In the genomic region with DNA sequence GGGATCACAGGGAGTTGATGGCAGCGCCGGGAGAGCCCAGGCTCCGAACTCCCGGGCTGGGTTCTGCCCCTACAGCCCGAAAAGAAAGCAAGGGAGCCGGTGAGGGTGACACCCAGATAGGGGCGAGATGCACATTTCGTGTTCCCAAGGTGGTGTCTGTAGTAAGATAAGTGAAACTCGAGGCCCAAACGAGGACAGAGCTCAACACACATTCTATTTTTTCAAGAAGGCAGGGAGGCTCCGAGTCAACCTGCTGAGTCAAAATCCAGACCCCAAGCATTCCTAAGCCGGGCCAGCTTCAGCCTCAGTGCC, we compare ENCODE assay signal across 2 cellular contexts.
TF ChIP-seq lines count a peak whose summit lies in the region.

No MANE protein-coding gene starts in this region.

TF ChIP-seq in HEK293, 187 proteins besides CTCF, POLR2A, EP300 and RAD21:
- TF ChIP-seq ZNF132 (tag by site-specific recombination; IDR thresholded peaks at IDR 0.05; ENCODE audit: borderline replicate concordance), result no peak
- no peak for TF ChIP-seq ZNF473 (tag by site-specific recombination; IDR thresholded peaks at IDR 0.05)
- TF ChIP-seq ZBTB17 (tag by site-specific recombination; IDR thresholded peaks at IDR 0.05), result 0 out of 2 replicates have a peak, but pooled peaks have one; percentile 47
- peak; percentile 31; the same call in 1 of the 2 replicates for TF ChIP-seq GLIS2 (tag by site-specific recombination; IDR thresholded peaks at IDR 0.05)
- TF ChIP-seq SCRT2 (tag by site-specific recombination; IDR thresholded peaks at IDR 0.05), result no peak

TF ChIP-seq in GM12878, 131 proteins besides CTCF, POLR2A, EP300 and RAD21:
- no peak for TF ChIP-seq STAT1 (conservative IDR thresholded peaks at IDR 0.05)
- TF ChIP-seq, protein P1, sequence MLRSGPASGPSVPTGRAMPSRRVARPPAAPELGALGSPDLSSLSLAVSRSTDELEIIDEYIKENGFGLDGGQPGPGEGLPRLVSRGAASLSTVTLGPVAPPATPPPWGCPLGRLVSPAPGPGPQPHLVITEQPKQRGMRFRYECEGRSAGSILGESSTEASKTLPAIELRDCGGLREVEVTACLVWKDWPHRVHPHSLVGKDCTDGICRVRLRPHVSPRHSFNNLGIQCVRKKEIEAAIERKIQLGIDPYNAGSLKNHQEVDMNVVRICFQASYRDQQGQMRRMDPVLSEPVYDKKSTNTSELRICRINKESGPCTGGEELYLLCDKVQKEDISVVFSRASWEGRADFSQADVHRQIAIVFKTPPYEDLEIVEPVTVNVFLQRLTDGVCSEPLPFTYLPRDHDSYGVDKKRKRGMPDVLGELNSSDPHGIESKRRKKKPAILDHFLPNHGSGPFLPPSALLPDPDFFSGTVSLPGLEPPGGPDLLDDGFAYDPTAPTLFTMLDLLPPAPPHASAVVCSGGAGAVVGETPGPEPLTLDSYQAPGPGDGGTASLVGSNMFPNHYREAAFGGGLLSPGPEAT (IDR thresholded peaks at IDR 0.05; ENCODE audit: low read depth), result 0 out of 2 replicates have a peak, but pooled peaks have one; percentile 12
